Comparison of ENCODE assay signal across 6 cellular contexts in genomic region chr19:43595605-43595998, GRCh38. TPM values are rescaled to one million over a fixed set of nuclear protein-coding genes. Genes with fewer than 3 reads are reported as not detected.
A peak's percentile ranks its signal among the peaks of the same experiment; 100 is the strongest.
DNase-seq lines count a peak whose midpoint lies in the region; ATAC-seq, FAIRE-seq and TF ChIP-seq lines count a peak whose summit lies in the region.

No MANE protein-coding gene starts in this region.

- no peaks in the 10 kb centered on the region for H3K9me3 ChIP-seq in PC-3 (ENCODE audit: low read length)

- TF ChIP-seq POLR2A in GM12891 (IDR thresholded peaks at IDR 0.05; ENCODE audit: low read depth, low read length) = no peak

- H3K9ac ChIP-seq in PC-3 (ENCODE audit: low read length) = peak overlapping the region; percentile 81

- peaks cover 47% of the 10 kb centered on the region for H3K79me2 ChIP-seq in PC-3 (ENCODE audit: low read length)

- POLR2A ChIA-PET in PC-3 (lab: Charles Lee; ENCODE audit: unreplicated experiment) = interaction anchor here (0.5 to 1.1 kb wide), 2 partner anchors 42 to 73 kb away, joined by 3 to 6 read pairs; no protein-coding TSS in a partner anchor

- H3K4me2 ChIP-seq in PC-3 (ENCODE audit: low read length) = peak overlapping the region; percentile 93

- peaks cover 14% of the 10 kb centered on the region for H3K4me1 ChIP-seq in PC-3 (ENCODE audit: insufficient read depth, low read length)

- intact Hi-C loops in PC-3 (cut with micrococcal nuclease) = loop anchor here (2.0 kb wide), 1 partner anchor 61 kb away; no protein-coding TSS in a partner anchor

- peak overlapping the region; percentile 10; the same call in 1 of the 2 replicates for H3K27ac ChIP-seq in PC-3 (ENCODE audit: low read length)
- H3K27ac ChIP-seq in substantia nigra (ENCODE audit: low read depth, low read length, poor library complexity, severe bottlenecking) = peak overlapping the region; percentile 84

- no peaks in the 10 kb centered on the region; the same call in 1 of the 2 replicates for H3K36me3 ChIP-seq in PC-3 (ENCODE audit: low read depth, low read length)

- H3K4me3 ChIP-seq in PC-3 (ENCODE audit: low read length) = peak overlapping the region; percentile 78

- H2AFZ ChIP-seq in PC-3 (ENCODE audit: low read length) = peak overlapping the region; percentile 88

- ATAC-seq in GM19035 (IDR thresholded peaks at IDR 0.05; ENCODE audit: unreplicated experiment) = peak; percentile 7
- ATAC-seq in PC-3 = peak; percentile 10; the same call in 1 of the 2 replicates

- CTCF ChIA-PET in PC-3 (lab: Charles Lee) = interaction anchor here (0.5 kb wide), 1 partner anchor 131 kb away, joined by 3 read pairs; no protein-coding TSS in a partner anchor

- no peak for FAIRE-seq in GM12891 (lab: Jason Lieb, UNC)

- DNase-seq in PC-3 (no peak), globus pallidus (ENCODE audit: low spot score) (peak; percentile 20), substantia nigra (lab: John Stamatoyannopoulos, UW) (peak in 5 of 49 donors; percentile 36 to 55 (median 46)), mucosa of gallbladder (ENCODE audit: low spot score) (no peak), GM12891 (ENCODE audit: insufficient read length, low spot score) (no peak)

- H4K20me1 ChIP-seq in PC-3 (ENCODE audit: low read length) = no peaks in the 10 kb centered on the region

- H3K27me3 ChIP-seq in PC-3 (ENCODE audit: low read length) = no peaks in the 10 kb centered on the region

- BruUV-seq in PC-3 (replicated peaks; lab: Mats Ljungman, UMichigan) = TSS peak; percentile 84

- no peak for TF ChIP-seq CTCF in PC-3 (conservative IDR thresholded peaks at IDR 0.05; ENCODE audit: low read depth, low read length)

- no peaks in the 10 kb centered on the region for H3F3A ChIP-seq in PC-3 (ENCODE audit: low read length, unreplicated experiment)

- no peaks in the 10 kb centered on the region for H3K9me2 ChIP-seq in PC-3 (replicated peaks; ENCODE audit: low read length)

TF ChIP-seq in GM12891, 5 proteins besides CTCF, POLR2A, EP300 and RAD21:
- TF ChIP-seq POU2F2 (IDR thresholded peaks at IDR 0.05; ENCODE audit: low read depth, low read length) (no peak), TAF1 (IDR thresholded peaks at IDR 0.05; ENCODE audit: low read depth, low read length) (no peak), PAX5 (IDR thresholded peaks at IDR 0.05; ENCODE audit: insufficient read depth, low read length, severe bottlenecking) (no peak), POLR2AphosphoS5 (IDR thresholded peaks at IDR 0.05; ENCODE audit: low read depth, low read length) (no peak), SPI1 (IDR thresholded peaks at IDR 0.05; ENCODE audit: low read depth, low read length) (no peak)

RNA-seq across cellular contexts. Expression of gene IRGQ, which starts 0.3 kb away (rescaled TPM):
- total RNA-seq in PC-3 (2014; rRNA removed) (12.5 and 12.9 TPM in 2 replicates), mucosa of gallbladder (35.7 TPM)
- polyA plus RNA-seq in GM12891 (2012; ENCODE audit: low read depth, missing spikeins) = 2.5 TPM

RNA-seq across cellular contexts. Expression of gene ZNF576, which starts 0.8 kb away (rescaled TPM):
- total RNA-seq in PC-3 (2014; rRNA removed) (10.9 and 14.7 TPM in 2 replicates), mucosa of gallbladder (17.9 TPM)
- 6.5 TPM for polyA plus RNA-seq in GM12891 (2012; ENCODE audit: low read depth, missing spikeins)

RNA-seq across cellular contexts. Expression of gene SRRM5, which starts 16.3 kb away (rescaled TPM):
- total RNA-seq in PC-3 (2014; rRNA removed) = 0.11 and 0.12 TPM in 2 replicates
- total RNA-seq in mucosa of gallbladder = 0.52 TPM
- 0.14 TPM for polyA plus RNA-seq in GM12891 (2012; ENCODE audit: low read depth, missing spikeins)

RNA-seq across cellular contexts. Expression of gene PINLYP, which starts 20.0 kb away (rescaled TPM):
- total RNA-seq in PC-3 (2014; rRNA removed) = 0.18 TPM in 1 of 2 replicates, not detected in the other
- 13.3 TPM for total RNA-seq in mucosa of gallbladder
- 12.7 TPM for polyA plus RNA-seq in GM12891 (2012; ENCODE audit: low read depth, missing spikeins)

RNA-seq across cellular contexts. Expression of gene XRCC1, which starts 20.3 kb away (rescaled TPM):
- 23.4 and 43.1 TPM in 2 replicates for total RNA-seq in PC-3 (2014; rRNA removed)
- 33.6 TPM for total RNA-seq in mucosa of gallbladder
- polyA plus RNA-seq in GM12891 (2012; ENCODE audit: low read depth, missing spikeins) = 27.6 TPM
